8 cellular contexts compared by ENCODE assay signal in genomic region chr1:9473032-9473792, GRCh38.
DNase-seq lines count a peak whose midpoint lies in the region; ATAC-seq and TF ChIP-seq lines count a peak whose summit lies in the region.

No MANE protein-coding gene starts in this region.

- H3K27ac Mint-ChIP-seq in natural killer cell treated with Interleukin-12 subunit alpha and Interleukin-12 subunit beta and Interleukin-15 and Interleukin-18, amount 100 ng/mL, for 72 hours, result no peak overlapping the region
- no peak overlapping the region for H3K27ac Mint-ChIP-seq in natural killer cell
- no peak overlapping the region for H3K27ac Mint-ChIP-seq in WTC11

- H3K27ac ChIP-seq in upper lobe of left lung, result no peak overlapping the region

- no peaks in the 10 kb centered on the region for H3K9me3 ChIP-seq in upper lobe of left lung

- 43 to 55% methylated on average over 13 to 14 of the region's 14 CpGs for WGBS in upper lobe of left lung, 2 donors

- no peaks in the 10 kb centered on the region for H3K4me1 Mint-ChIP-seq in natural killer cell treated with Interleukin-12 subunit alpha and Interleukin-12 subunit beta and Interleukin-15 and Interleukin-18, amount 100 ng/mL, for 72 hours (ENCODE audit: low read depth in 2 of 2)
- H3K4me1 Mint-ChIP-seq in natural killer cell (no peaks in the 10 kb centered on the region), WTC11 (no peaks in the 10 kb centered on the region)

- no peaks in the 10 kb centered on the region for H3K27me3 ChIP-seq in upper lobe of left lung

- TF ChIP-seq CTCF in natural killer cell (IDR thresholded peaks at IDR 0.05) (no peak), WTC11 (IDR thresholded peaks at IDR 0.05) (no peak), upper lobe of left lung (IDR thresholded peaks at IDR 0.05) (no peak)

- H3K4me3 ChIP-seq in upper lobe of left lung, result no peak overlapping the region

- H3K4me1 ChIP-seq in upper lobe of left lung, result no peaks in the 10 kb centered on the region

- POLR2A ChIA-PET in WTC11 (lab: Charles Lee), result no interaction called here

- no peak overlapping the region for H3K4me3 Mint-ChIP-seq in natural killer cell treated with Interleukin-12 subunit alpha and Interleukin-12 subunit beta and Interleukin-15 and Interleukin-18, amount 100 ng/mL, for 72 hours
- H3K4me3 Mint-ChIP-seq in natural killer cell, result no peak overlapping the region
- H3K4me3 Mint-ChIP-seq in WTC11, result no peak overlapping the region

- H3K36me3 Mint-ChIP-seq in natural killer cell treated with Interleukin-12 subunit alpha and Interleukin-12 subunit beta and Interleukin-15 and Interleukin-18, amount 100 ng/mL, for 72 hours, result no peaks in the 10 kb centered on the region
- H3K36me3 Mint-ChIP-seq in natural killer cell (no peaks in the 10 kb centered on the region), WTC11 (no peaks in the 10 kb centered on the region)

- CTCF ChIA-PET in WTC11 (lab: Charles Lee), result interaction anchor here (0.9 to 2.3 kb wide), 7 partner anchors 18 to 206 kb away, joined by 3 to 9 read pairs (median 5); no protein-coding TSS in a partner anchor

- H3K27me3 Mint-ChIP-seq in natural killer cell treated with Interleukin-12 subunit alpha and Interleukin-12 subunit beta and Interleukin-15 and Interleukin-18, amount 100 ng/mL, for 72 hours, result peaks cover 12 to 18% of the 10 kb centered on the region in 2 donors
- H3K27me3 Mint-ChIP-seq in natural killer cell (ENCODE audit: low read depth in 2 of 2) (peaks cover 6 to 10% of the 10 kb centered on the region in 2 donors), WTC11 (ENCODE audit: low read depth) (no peaks in the 10 kb centered on the region)

- ATAC-seq in natural killer cell treated with Interleukin-12 subunit alpha and Interleukin-12 subunit beta and Interleukin-15 and Interleukin-18, amount 100 ng/mL, for 72 hours, result peak; percentile 31 to 53
- ATAC-seq in natural killer cell (no peak), WTC11 (peak; percentile 65), upper lobe of left lung (ENCODE audit: low FRiP score in 2 of 2) (peak; percentile 75 to 95), GM21526 (IDR thresholded peaks at IDR 0.05; ENCODE audit: low FRiP score, unreplicated experiment) (no peak)

- no peaks in the 10 kb centered on the region for H3K9me3 Mint-ChIP-seq in natural killer cell treated with Interleukin-12 subunit alpha and Interleukin-12 subunit beta and Interleukin-15 and Interleukin-18, amount 100 ng/mL, for 72 hours
- H3K9me3 Mint-ChIP-seq in natural killer cell (no peaks in the 10 kb centered on the region), WTC11 (no peaks in the 10 kb centered on the region)

- no peaks in the 10 kb centered on the region for H3K36me3 ChIP-seq in upper lobe of left lung

- no peak for DNase-seq in natural killer cell treated with Interleukin-12 subunit alpha and Interleukin-12 subunit beta and Interleukin-15 and Interleukin-18, amount 100 ng/mL, for 72 hours (ENCODE audit: low spot score)
- no peak for DNase-seq in natural killer cell
- no peak for DNase-seq in WTC11 (ENCODE audit: low spot score)
- peak; percentile 98 for DNase-seq in hepatic stellate cell (ENCODE audit: low spot score)
- peak; percentile 25 to 76 for DNase-seq in upper lobe of left lung
- DNase-seq in activated CD8-positive, alpha-beta memory T cell treated with anti-CD3 and anti-CD28 coated beads, Interleukin-2, amount 50 U/mL, for 48 hours, result no peak
- DNase-seq in GM19240 (ENCODE audit: insufficient read length, low spot score), result no peak

- intact Hi-C loops in natural killer cell (cut with micrococcal nuclease), result no loop called here

- no peak for TF ChIP-seq EP300 in upper lobe of left lung (IDR thresholded peaks at IDR 0.05)

- no peak for TF ChIP-seq POLR2A in upper lobe of left lung (IDR thresholded peaks at IDR 0.05)

TF ChIP-seq in WTC11, 78 proteins besides CTCF, POLR2A, EP300 and RAD21:
- TF ChIP-seq ZNF423 (CRISPR knock-in tag; IDR thresholded peaks at IDR 0.05) (0 out of 2 replicates have a peak, but pooled peaks have one; percentile 6), TEAD1 (CRISPR knock-in tag; IDR thresholded peaks at IDR 0.05) (no peak)

Comparison
In these comparisons a context has a peak if more than half of its experiments do, and no peak if none do; other contexts are left out.
1. ATAC-seq: peak in natural killer cell treated with Interleukin-12 subunit alpha and Interleukin-12 subunit beta and Interleukin-15 and Interleukin-18, amount 100 ng/mL, for 72 hours (2 of 2), WTC11 (single experiment) and upper lobe of left lung (2 of 2); none in natural killer cell (0 of 3) and GM21526 (single experiment).
2. DNase-seq: peak in hepatic stellate cell (single experiment) and upper lobe of left lung (2 of 2); none in natural killer cell treated with Interleukin-12 subunit alpha and Interleukin-12 subunit beta and Interleukin-15 and Interleukin-18, amount 100 ng/mL, for 72 hours (single experiment), natural killer cell (single experiment), WTC11 (single experiment), activated CD8-positive, alpha-beta memory T cell treated with anti-CD3 and anti-CD28 coated beads, Interleukin-2, amount 50 U/mL, for 48 hours (single experiment) and GM19240 (single experiment).